Comparison of ENCODE assay signal across 9 cellular contexts in the genomic region with DNA sequence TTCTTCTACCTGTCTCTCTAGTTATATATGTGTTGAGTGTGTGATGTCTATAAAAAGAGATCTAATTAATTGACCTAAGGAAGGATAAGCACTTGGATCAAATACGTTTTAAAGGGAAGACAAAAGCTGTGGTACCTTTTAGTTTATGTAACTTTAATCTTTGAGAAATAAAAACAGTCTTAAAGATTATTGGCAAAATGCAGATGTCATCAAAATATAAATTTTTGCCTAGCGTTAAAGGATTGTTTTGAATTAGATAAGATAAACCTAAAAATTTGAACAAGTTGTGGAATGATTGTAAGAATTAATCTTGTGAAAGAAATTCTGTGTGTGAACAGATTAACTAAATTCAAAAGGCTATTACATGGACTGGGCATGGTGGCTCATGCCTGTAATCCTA. TPM values are rescaled to one million over a fixed set of nuclear protein-coding genes. Genes with fewer than 3 reads are reported as not detected.
"Had no signal": no experiment of that assay in that cellular context is flagged by ENCODE, and none has a peak within 500 bp of the region (broad histone marks: within the 10 kb centered on the region; RNA-seq: fewer than 3 reads in every experiment).

No MANE protein-coding gene starts in this region.

- DNase-seq: H9, HCEC 1CT, KG1 had no signal

- H3K4me2 ChIP-seq: GM23338 had no signal

- H2AFZ ChIP-seq: GM23338 had no signal

- FAIRE-seq: H1, H54 had no signal

- H3K27ac ChIP-seq: HL-60 had no signal

- H3K4me3 ChIP-seq: GM23338 had no signal

- ATAC-seq: GM23338 had no signal

RNA-seq across cellular contexts. Expression of a gene that starts 42.9 kb away (rescaled TPM):
- total RNA-seq: HT1080 had no signal
- polyA plus RNA-seq: IgD-negative memory B cell had no signal
